ENCODE assay signal across 1 cellular context in genomic region chr1:80656011-80656627, GRCh38.
TF ChIP-seq lines count a peak whose summit lies in the region.

No MANE protein-coding gene starts in this region.

TF ChIP-seq in GM23338, 12 proteins besides CTCF, POLR2A, EP300 and RAD21 (continued from another document):
- no peak for TF ChIP-seq POLR2AphosphoS5 (IDR thresholded peaks at IDR 0.05; ENCODE audit: low read depth)
- TF ChIP-seq ETS1 (IDR thresholded peaks at IDR 0.05): no peak
TF ChIP-seq in GM23338: peak in this region for 0.
